Comparison of ENCODE assay signal across 10 cellular contexts in the genomic region with DNA sequence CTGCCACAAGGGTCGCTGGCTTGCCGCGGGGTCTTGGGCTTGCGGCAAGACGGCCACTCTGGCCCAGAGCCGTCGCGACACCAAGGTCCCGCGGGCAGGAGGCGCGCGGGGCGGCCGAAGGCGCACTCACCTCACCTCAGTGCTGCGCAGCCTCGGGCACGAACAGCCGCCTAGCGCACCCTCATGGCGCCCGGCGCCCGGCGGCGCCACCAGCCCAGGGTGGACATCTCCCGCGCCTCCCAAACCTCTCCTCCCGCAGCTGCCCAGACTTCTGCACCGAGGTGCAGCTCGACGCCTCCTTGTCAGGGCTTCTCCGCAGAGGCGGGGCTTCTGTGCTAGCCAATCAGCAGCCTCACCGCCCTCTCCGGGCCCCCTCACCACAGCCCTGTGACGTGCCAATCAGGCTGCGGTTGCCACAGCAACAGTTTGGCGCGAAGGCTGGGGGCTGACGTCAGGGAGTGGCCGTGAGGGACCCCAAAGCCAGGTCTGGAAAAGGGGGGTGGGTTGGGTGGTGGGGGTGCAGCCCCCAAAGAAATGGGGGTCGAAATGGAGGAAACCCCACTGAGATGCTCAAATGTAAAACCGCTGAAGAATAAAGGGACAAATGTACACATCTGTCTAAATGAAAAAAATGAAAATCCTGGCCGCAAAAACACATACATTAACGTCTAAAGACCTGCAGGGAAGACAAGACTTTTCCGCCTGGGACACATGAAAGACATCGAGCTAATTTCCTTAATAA. TPM values are rescaled to one million over a fixed set of nuclear protein-coding genes. Genes with fewer than 3 reads are reported as not detected.
DNase-seq lines count a peak whose midpoint lies in the region; ATAC-seq and TF ChIP-seq lines count a peak whose summit lies in the region.
"Had no signal": no experiment of that assay in that cellular context is flagged by ENCODE, and none has a peak within 500 bp of the region (broad histone marks: within the 10 kb centered on the region; RNA-seq: fewer than 3 reads in every experiment).

TSS of gene PEG3 (minus strand) at position 275 of the 742 bp plus-strand sequence. CDS start 16,071 bp downstream, outside the sequence.
TSS of gene ZIM2 (minus strand) at position 275 of the 742 bp plus-strand sequence. CDS start 16,449 bp downstream, outside the sequence.

- peak within 1 kb of the TSS; percentile 40 for H3K4me3 ChIP-seq in HL-60 (replicated peaks; ENCODE audit: insufficient read depth, low read length)
- no peak within 1 kb of the TSS for H3K4me3 ChIP-seq in skeletal muscle satellite cell (ENCODE audit: low read length)

- H3K27ac ChIP-seq in HL-60 (replicated peaks): peak within 1 kb of the TSS; percentile 54

- H3K27me3 ChIP-seq in HL-60 (ENCODE audit: insufficient read depth, poor library complexity, severe bottlenecking) (no peaks in the 10 kb centered on the region), skeletal muscle satellite cell (ENCODE audit: control insufficient read depth, insufficient read depth, low read length) (no peaks in the 10 kb centered on the region)

- peaks cover 16% of the 10 kb centered on the region for H3K9me3 ChIP-seq in skeletal muscle satellite cell (replicated peaks; ENCODE audit: low read length)

- H3K4me1 ChIP-seq in skeletal muscle satellite cell (ENCODE audit: control insufficient read depth, insufficient read depth, low read length): no peaks in the 10 kb centered on the region

- peak; percentile 22 for ATAC-seq in left colon
- ATAC-seq in HG03039 (IDR thresholded peaks at IDR 0.05; ENCODE audit: unreplicated experiment): no peak
- no peak for ATAC-seq in GM21619 (IDR thresholded peaks at IDR 0.05; ENCODE audit: unreplicated experiment)
- ATAC-seq: Panc1 had no signal

- no peaks in the 10 kb centered on the region for H3K36me3 ChIP-seq in skeletal muscle satellite cell (ENCODE audit: insufficient read depth, low read length)

- DNase-seq in HL-60 (ENCODE audit: low read depth in 1 of 2, low spot score in 1 of 2) (no peak), astrocyte of the hippocampus (ENCODE audit: low read depth, low spot score) (peak; percentile 32), left colon (peak; percentile 23 to 47), A172 (ENCODE audit: low spot score) (no peak)
- no peak for DNase-seq in effector CD4-positive, alpha-beta T cell
- DNase-seq: foreskin melanocyte had no signal

- no peak within 1 kb of the TSS for H3K9ac ChIP-seq in skeletal muscle satellite cell (ENCODE audit: low read depth, low read length)

- intact Hi-C loops in left colon (cut with DNase I, micrococcal nuclease): no loop called here

- TF ChIP-seq CTCF in HL-60 (IDR thresholded peaks at IDR 0.05; ENCODE audit: insufficient read depth, low read length): no peak

- H3K4me2 ChIP-seq in skeletal muscle satellite cell (ENCODE audit: low read length): peak within 1 kb of the TSS; percentile 37

RNA-seq across cellular contexts. Expression of gene PEG3, which starts in this region (rescaled TPM):
- 1 to 10 TPM in 1 of 2 donors, under 1 TPM in 1; 0.92 to 2.6 TPM for total RNA-seq in left colon
- 0.22 and 0.51 TPM in 2 replicates for total RNA-seq in skeletal muscle satellite cell (2012; rRNA removed)
- total RNA-seq in A172 (2014; rRNA removed; shearing (Covaris generic)): not detected in 2 replicates

RNA-seq across cellular contexts. Expression of gene ZIM2, which starts in this region (rescaled TPM):
- under 1 TPM in 1 of 2 donors, not detected in 1; 0.14 TPM for total RNA-seq in left colon
- total RNA-seq in skeletal muscle satellite cell (2012; rRNA removed): not detected in 2 replicates
- not detected in 2 replicates for total RNA-seq in A172 (2014; rRNA removed; shearing (Covaris generic))

Comparison
In these comparisons a context has a peak if more than half of its experiments do, and no peak if none do; other contexts are left out.
1. DNase-seq: peak in astrocyte of the hippocampus (single experiment) and left colon (2 of 2); none in HL-60 (0 of 2), effector CD4-positive, alpha-beta T cell (single experiment) and A172 (single experiment).